8 cellular contexts compared by ENCODE assay signal in genomic region chr12:114684870-114685273, GRCh38. TPM values are rescaled to one million over a fixed set of nuclear protein-coding genes. Genes with fewer than 3 reads are reported as not detected.
A peak's percentile ranks its signal among the peaks of the same experiment; 100 is the strongest.
DNase-seq lines count a peak whose midpoint lies in the region; ATAC-seq, FAIRE-seq and TF ChIP-seq lines count a peak whose summit lies in the region.

No MANE protein-coding gene starts in this region.

- ATAC-seq in GM18870 (IDR thresholded peaks at IDR 0.05; ENCODE audit: unreplicated experiment), result no peak

- H3K36me3 Mint-ChIP-seq in neural crest cell (ENCODE audit: low read depth), result no peaks in the 10 kb centered on the region
- peaks cover 3% of the 10 kb centered on the region for H3K36me3 Mint-ChIP-seq in activated T-helper 1 cell treated with anti-CD3 and anti-CD28 coated beads, Interleukin-12 subunit alpha, Interleukin-12 subunit beta, Interleukin-2, Interleukin-4 antibody, amounts not matched to agents 30 ng/mL and 10 ng/mL and 1 ng/mL, durations not matched to agents 14 hours and 24 hours and 36 hours (ENCODE audit: low read depth)

- no peak for TF ChIP-seq CTCF in AG09309 (IDR thresholded peaks at IDR 0.05; ENCODE audit: control insufficient read depth, insufficient read depth, low read depth, low read length, missing control alignments)
- TF ChIP-seq CTCF in neural crest cell (conservative IDR thresholded peaks at IDR 0.05), result no peak

- whole genome bisulfite sequencing in esophagus, 2 donors, result 1 to 3% methylated on average over 24 of the region's 24 CpGs

- peak overlapping the region; percentile 91 to 93 for H3K27ac ChIP-seq in esophagus (ENCODE audit: low read depth in 2 of 2, low read length in 1 of 2)
- H3K27ac ChIP-seq in substantia nigra (ENCODE audit: low read depth, low read length, poor library complexity, severe bottlenecking), result no peak overlapping the region

- H3K27ac Mint-ChIP-seq in neural crest cell (ENCODE audit: unreplicated experiment), result no peak overlapping the region
- no peak overlapping the region for H3K27ac Mint-ChIP-seq in activated T-helper 1 cell treated with anti-CD3 and anti-CD28 coated beads, Interleukin-12 subunit alpha, Interleukin-12 subunit beta, Interleukin-2, Interleukin-4 antibody, amounts not matched to agents 30 ng/mL and 10 ng/mL and 1 ng/mL, durations not matched to agents 14 hours and 24 hours and 36 hours

- H3K27me3 ChIP-seq in MG63, result no peaks in the 10 kb centered on the region
- H3K27me3 ChIP-seq in esophagus (ENCODE audit: control insufficient read depth in 1 of 2, insufficient read depth in 2 of 2, low read length in 2 of 2), result peaks cover 3% of the 10 kb centered on the region in 2 donors

- H3K36me3 ChIP-seq in MG63 (peaks cover 11% of the 10 kb centered on the region), esophagus (ENCODE audit: control insufficient read depth in 2 of 2, insufficient read depth in 2 of 2, low read length in 1 of 2) (no peaks in the 10 kb centered on the region)

- peaks cover 48% of the 10 kb centered on the region for H3K4me1 Mint-ChIP-seq in neural crest cell
- H3K4me1 Mint-ChIP-seq in activated T-helper 1 cell treated with anti-CD3 and anti-CD28 coated beads, Interleukin-12 subunit alpha, Interleukin-12 subunit beta, Interleukin-2, Interleukin-4 antibody, amounts not matched to agents 30 ng/mL and 10 ng/mL and 1 ng/mL, durations not matched to agents 14 hours and 24 hours and 36 hours (ENCODE audit: low read depth), result peaks cover 13% of the 10 kb centered on the region

- intact Hi-C loops in activated T-helper 1 cell treated with anti-CD3 and anti-CD28 coated beads, Interleukin-12 subunit alpha, Interleukin-12 subunit beta, Interleukin-2, Interleukin-4 antibody, amounts not matched to agents 30 ng/mL and 10 ng/mL and 1 ng/mL, durations not matched to agents 14 hours and 24 hours and 36 hours (cut with micrococcal nuclease), result loop anchor here (2.0 to 5.0 kb wide), 4 partner anchors 14 to 1213 kb away; partner anchors contain the start of genes LHX5 and TBX5

- H3K9me3 ChIP-seq in MG63, result no peaks in the 10 kb centered on the region
- no peaks in the 10 kb centered on the region for H3K9me3 ChIP-seq in esophagus (ENCODE audit: control insufficient read depth in 2 of 2, insufficient read depth in 1 of 2, low read depth in 1 of 2, low read length in 1 of 2)

- no peak for FAIRE-seq in HTR-8/SVneo (lab: Jason Lieb, UNC)

- no peaks in the 10 kb centered on the region for H3K9me3 Mint-ChIP-seq in neural crest cell
- no peaks in the 10 kb centered on the region for H3K9me3 Mint-ChIP-seq in activated T-helper 1 cell treated with anti-CD3 and anti-CD28 coated beads, Interleukin-12 subunit alpha, Interleukin-12 subunit beta, Interleukin-2, Interleukin-4 antibody, amounts not matched to agents 30 ng/mL and 10 ng/mL and 1 ng/mL, durations not matched to agents 14 hours and 24 hours and 36 hours

- DNase-seq in AG09309 (ENCODE audit: low read depth) (no peak), MG63 (no peak), neural crest cell (ENCODE audit: low read depth, low spot score) (no peak), HTR-8/SVneo (ENCODE audit: insufficient read length, low spot score) (no peak), substantia nigra (lab: John Stamatoyannopoulos, UW) (no peak)
- DNase-seq in activated T-helper 1 cell treated with anti-CD3 and anti-CD28 coated beads, Interleukin-12 subunit alpha, Interleukin-12 subunit beta, Interleukin-2, Interleukin-4 antibody, amounts not matched to agents 30 ng/mL and 10 ng/mL and 1 ng/mL, durations not matched to agents 14 hours and 24 hours and 36 hours (ENCODE audit: low spot score), result no peak

- H3K4me1 ChIP-seq in esophagus (ENCODE audit: control insufficient read depth in 2 of 2, insufficient read depth in 2 of 2, low read length in 1 of 2), result no peaks in the 10 kb centered on the region

- peaks cover 98% of the 10 kb centered on the region for H3K27me3 Mint-ChIP-seq in neural crest cell (ENCODE audit: low read depth)
- H3K27me3 Mint-ChIP-seq in activated T-helper 1 cell treated with anti-CD3 and anti-CD28 coated beads, Interleukin-12 subunit alpha, Interleukin-12 subunit beta, Interleukin-2, Interleukin-4 antibody, amounts not matched to agents 30 ng/mL and 10 ng/mL and 1 ng/mL, durations not matched to agents 14 hours and 24 hours and 36 hours (ENCODE audit: insufficient read depth), result peaks cover 89% of the 10 kb centered on the region

- peak overlapping the region; percentile 76 for H3K4me3 ChIP-seq in AG09309 (ENCODE audit: control insufficient read depth, low read depth, low read length)
- peak overlapping the region; percentile 65 for H3K4me3 ChIP-seq in MG63
- H3K4me3 ChIP-seq in esophagus (ENCODE audit: low read depth in 1 of 2, low read length in 2 of 2), result peak overlapping the region; percentile 62 to 73

- peak overlapping the region; percentile 83 for H3K4me3 Mint-ChIP-seq in neural crest cell
- no peak overlapping the region for H3K4me3 Mint-ChIP-seq in activated T-helper 1 cell treated with anti-CD3 and anti-CD28 coated beads, Interleukin-12 subunit alpha, Interleukin-12 subunit beta, Interleukin-2, Interleukin-4 antibody, amounts not matched to agents 30 ng/mL and 10 ng/mL and 1 ng/mL, durations not matched to agents 14 hours and 24 hours and 36 hours

RNA-seq across cellular contexts. Expression of gene TBX3, which starts 0.9 kb away (rescaled TPM):
- 7.1 and 7.7 TPM in 2 replicates for total RNA-seq in MG63 (2014; rRNA removed; shearing (Covaris generic); ENCODE audit: low replicate concordance)
- 1 to 10 TPM; 1.7 to 3.1 TPM for polyA plus RNA-seq in esophagus
- 0.91 and 0.96 TPM in 2 replicates for total RNA-seq in neural crest cell
- total RNA-seq in activated T-helper 1 cell treated with anti-CD3 and anti-CD28 coated beads, Interleukin-12 subunit alpha, Interleukin-12 subunit beta, Interleukin-2, Interleukin-4 antibody, amounts not matched to agents 30 ng/mL and 10 ng/mL and 1 ng/mL, durations not matched to agents 14 hours and 24 hours and 36 hours, result not detected in 2 replicates
